ENCODE assay signal across 7 cellular contexts in the genomic region with DNA sequence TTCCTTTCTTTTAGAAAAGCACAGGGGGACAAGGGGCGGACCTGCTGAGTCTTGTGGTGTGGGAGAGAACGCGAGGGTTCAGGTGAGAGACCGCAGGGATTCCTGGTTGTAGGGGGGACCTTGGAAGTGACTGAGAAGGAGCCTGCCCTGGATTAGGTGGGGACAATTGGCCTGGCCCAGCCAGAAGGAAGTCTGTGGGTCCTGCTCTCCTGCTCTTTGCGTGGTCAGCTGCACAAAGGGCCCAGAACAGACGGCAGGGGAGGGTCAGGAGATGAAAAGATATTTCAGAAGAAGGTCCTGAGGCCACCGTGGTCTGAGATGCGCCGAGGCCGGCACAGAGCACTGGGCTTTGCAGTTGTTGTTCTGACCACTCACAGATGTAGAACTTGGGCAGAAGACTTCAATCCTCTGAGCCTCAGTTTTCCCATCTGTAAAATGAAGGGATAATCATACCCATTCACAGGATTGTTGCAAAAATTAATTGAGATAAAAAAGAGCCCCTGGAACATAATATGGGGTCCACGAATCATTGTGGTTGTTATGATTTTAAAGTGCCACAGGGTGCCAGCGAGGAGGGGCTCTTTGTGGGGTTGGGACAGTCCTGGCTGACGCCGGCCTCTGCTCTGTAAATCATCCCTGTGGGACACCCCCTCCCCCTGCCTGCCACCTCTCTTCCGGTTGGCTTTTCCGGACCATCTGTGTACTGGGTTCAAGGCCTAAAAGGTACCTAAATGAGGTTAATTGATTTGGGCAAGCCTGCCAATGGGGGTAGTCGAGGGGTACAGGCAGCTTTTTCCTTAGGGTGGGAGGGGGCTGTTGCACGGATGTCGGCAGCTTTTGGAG. TPM values are rescaled to one million over a fixed set of nuclear protein-coding genes. Genes with fewer than 3 reads are reported as not detected.
DNase-seq lines count a peak whose midpoint lies in the region; ATAC-seq and TF ChIP-seq lines count a peak whose summit lies in the region.

No MANE protein-coding gene starts in this region.

- no peak overlapping the region for H3K9ac ChIP-seq in HCT116 (ENCODE audit: low read length)

- peak overlapping the region; percentile 86 for H3K4me2 ChIP-seq in HCT116 (ENCODE audit: low read length)

- H3K9me2 ChIP-seq in HCT116 (ENCODE audit: insufficient read depth), result no peaks in the 10 kb centered on the region

- H3K27ac ChIP-seq in HCT116 (ENCODE audit: low read depth, low read length) (no peak overlapping the region), spleen (peak overlapping the region in 5 of 8 donors; percentile 35 to 92 (median 91))

- H3K4me1 ChIP-seq in HCT116 (ENCODE audit: control insufficient read depth in 1 of 2, insufficient read depth in 2 of 2, low read length in 2 of 2), result peaks cover 51 to 70% of the 10 kb centered on the region in 2 experiments
- H3K4me1 ChIP-seq in spleen, result peaks cover 35 to 94% (median 93%) of the 10 kb centered on the region in 6 donors

- CTCF ChIA-PET in HCT116 (lab: Charles Lee), result no interaction called here

- no TSS peak for BruUV-seq in HCT116 (replicated peaks; lab: Mats Ljungman, UMichigan)

- no peaks in the 10 kb centered on the region for H4K20me1 ChIP-seq in HCT116 (ENCODE audit: insufficient read depth)

- H3K27me3 ChIP-seq in HCT116 (ENCODE audit: insufficient read depth, low read length), result no peaks in the 10 kb centered on the region
- no peaks in the 10 kb centered on the region for H3K27me3 ChIP-seq in spleen (replicated peaks in 1 of 7)

- TF ChIP-seq POLR2A in HCT116 (IDR thresholded peaks at IDR 0.05; ENCODE audit: borderline replicate concordance, extremely low read depth, insufficient read depth, insufficient read length) (no peak), spleen (IDR thresholded peaks at IDR 0.05) (no peak)

- H3K36me3 ChIP-seq in HCT116 (ENCODE audit: control insufficient read depth in 1 of 2, insufficient read depth in 2 of 2, low read length in 2 of 2), result no peaks in the 10 kb centered on the region
- no peaks in the 10 kb centered on the region for H3K36me3 ChIP-seq in spleen

- RAD21 ChIA-PET in HCT116 (lab: Charles Lee; ENCODE audit: low non-redundant PET in 1 of 2, low total read pairs in 2 of 2, uncharacterized antibody in 2 of 2, unreplicated experiment in 2 of 2), result no interaction called here

- intact Hi-C loops in HCT116 (cut with micrococcal nuclease), result no loop called here
- intact Hi-C loops in spleen (cut with DNase I; ENCODE audit: low total_unique reads), result no loop called here

- ATAC-seq in HCT116 (no peak), HG03135 (IDR thresholded peaks at IDR 0.05; ENCODE audit: unreplicated experiment) (no peak), HG03457 (IDR thresholded peaks at IDR 0.05; ENCODE audit: unreplicated experiment) (no peak), GM21367 (IDR thresholded peaks at IDR 0.05; ENCODE audit: unreplicated experiment) (no peak)

- 30 to 46% (median 42%) methylated on average over 16 to 19 of the region's 19 CpGs for WGBS in spleen, 5 donors

- H3K9me3 ChIP-seq in HCT116 (ENCODE audit: control insufficient read depth in 1 of 2, insufficient read depth in 1 of 2, low read depth in 1 of 2, low read length in 2 of 2) (no peaks in the 10 kb centered on the region), spleen (no peaks in the 10 kb centered on the region)

- peaks cover 21% of the 10 kb centered on the region for H3K79me2 ChIP-seq in HCT116 (ENCODE audit: insufficient read depth, low read length)

- DNase-seq in HCT116 (ENCODE audit: low read depth, low spot score) (no peak), foreskin fibroblast (peak in 1 of 2 donors; percentile 8), spleen (no peak)

- H3K4me3 ChIP-seq in HCT116 (replicated peaks in 1 of 2; ENCODE audit: low read depth in 1 of 2, low read length in 2 of 2) (peak overlapping the region in 1 of 2 experiments; percentile 78; a peak in 1 of 4 replicates), WI38 (ENCODE audit: low read depth, low read length) (peak overlapping the region; percentile 90), foreskin fibroblast (ENCODE audit: low read depth in 1 of 2, low read length in 2 of 2) (peak overlapping the region; percentile 70 to 92), spleen (peak overlapping the region in 6 of 8 donors; percentile 66 to 89 (median 81))

- no peak overlapping the region for H2AFZ ChIP-seq in HCT116 (ENCODE audit: low read depth, low read length, poor library complexity, severe bottlenecking)

- TF ChIP-seq RAD21 in HCT116 (IDR thresholded peaks at IDR 0.05; ENCODE audit: low read depth), result no peak

- POLR2A ChIA-PET in HCT116 (lab: Charles Lee), result no interaction called here

- no peak for TF ChIP-seq CTCF in HCT116 (IDR thresholded peaks at IDR 0.05 in 2 of 3, conservative IDR thresholded peaks at IDR 0.05 in 1 of 3; ENCODE audit: borderline replicate concordance in 1 of 3, insufficient read depth in 1 of 3, low read depth in 2 of 3, low read length in 2 of 3)
- TF ChIP-seq CTCF in WI38 (IDR thresholded peaks at IDR 0.05; ENCODE audit: low read depth, low read length), result no peak
- TF ChIP-seq CTCF in foreskin fibroblast (IDR thresholded peaks at IDR 0.05; ENCODE audit: low read depth, low read length), result no peak
- no peak for TF ChIP-seq CTCF in spleen (IDR thresholded peaks at IDR 0.05 in 8 of 11, conservative IDR thresholded peaks at IDR 0.05 in 3 of 11)

TF ChIP-seq in HCT116, 20 proteins besides CTCF, POLR2A, EP300 and RAD21:
- TF ChIP-seq ZFX (IDR thresholded peaks at IDR 0.05) (no peak), CEBPB (IDR thresholded peaks at IDR 0.05; ENCODE audit: low read depth) (no peak), YY1 (IDR thresholded peaks at IDR 0.05; ENCODE audit: extremely low read depth, insufficient replicate concordance, low read depth, low read length) (no peak), POLR2AphosphoS5 (IDR thresholded peaks at IDR 0.05; ENCODE audit: low read depth, low read length) (no peak), ELF1 (IDR thresholded peaks at IDR 0.05; ENCODE audit: borderline replicate concordance, low read depth) (no peak), EZH2phosphoT487 (IDR thresholded peaks at IDR 0.05; ENCODE audit: borderline replicate concordance) (no peak), ZNF274 (IDR thresholded peaks at IDR 0.05; ENCODE audit: low read depth, low read length) (no peak), SRF (IDR thresholded peaks at IDR 0.05; ENCODE audit: low read depth) (no peak), SP1 (IDR thresholded peaks at IDR 0.05; ENCODE audit: low read depth) (no peak), FOSL1 (IDR thresholded peaks at IDR 0.05; ENCODE audit: low read depth) (no peak), SIN3A (IDR thresholded peaks at IDR 0.05; ENCODE audit: low read depth) (no peak), EGR1 (IDR thresholded peaks at IDR 0.05; ENCODE audit: low read depth) (no peak), TCF7L2 (IDR thresholded peaks at IDR 0.05; ENCODE audit: borderline replicate concordance, extremely low read depth, insufficient read depth, insufficient read length) (no peak), CBX3 (IDR thresholded peaks at IDR 0.05; ENCODE audit: low read depth) (no peak)
- TF ChIP-seq, protein P1, sequence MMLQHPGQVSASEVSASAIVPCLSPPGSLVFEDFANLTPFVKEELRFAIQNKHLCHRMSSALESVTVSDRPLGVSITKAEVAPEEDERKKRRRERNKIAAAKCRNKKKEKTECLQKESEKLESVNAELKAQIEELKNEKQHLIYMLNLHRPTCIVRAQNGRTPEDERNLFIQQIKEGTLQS (IDR thresholded peaks at IDR 0.05), result no peak
- TF ChIP-seq, protein P2, sequence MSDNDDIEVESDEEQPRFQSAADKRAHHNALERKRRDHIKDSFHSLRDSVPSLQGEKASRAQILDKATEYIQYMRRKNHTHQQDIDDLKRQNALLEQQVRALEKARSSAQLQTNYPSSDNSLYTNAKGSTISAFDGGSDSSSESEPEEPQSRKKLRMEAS (IDR thresholded peaks at IDR 0.05), result no peak
- TF ChIP-seq, protein P3, sequence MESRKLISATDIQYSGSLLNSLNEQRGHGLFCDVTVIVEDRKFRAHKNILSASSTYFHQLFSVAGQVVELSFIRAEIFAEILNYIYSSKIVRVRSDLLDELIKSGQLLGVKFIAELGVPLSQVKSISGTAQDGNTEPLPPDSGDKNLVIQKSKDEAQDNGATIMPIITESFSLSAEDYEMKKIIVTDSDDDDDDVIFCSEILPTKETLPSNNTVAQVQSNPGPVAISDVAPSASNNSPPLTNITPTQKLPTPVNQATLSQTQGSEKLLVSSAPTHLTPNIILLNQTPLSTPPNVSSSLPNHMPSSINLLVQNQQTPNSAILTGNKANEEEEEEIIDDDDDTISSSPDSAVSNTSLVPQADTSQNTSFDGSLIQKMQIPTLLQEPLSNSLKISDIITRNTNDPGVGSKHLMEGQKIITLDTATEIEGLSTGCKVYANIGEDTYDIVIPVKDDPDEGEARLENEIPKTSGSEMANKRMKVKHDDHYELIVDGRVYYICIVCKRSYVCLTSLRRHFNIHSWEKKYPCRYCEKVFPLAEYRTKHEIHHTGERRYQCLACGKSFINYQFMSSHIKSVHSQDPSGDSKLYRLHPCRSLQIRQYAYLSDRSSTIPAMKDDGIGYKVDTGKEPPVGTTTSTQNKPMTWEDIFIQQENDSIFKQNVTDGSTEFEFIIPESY (IDR thresholded peaks at IDR 0.05; ENCODE audit: extremely low read depth, insufficient replicate concordance, low read length), result no peak

RNA-seq across cellular contexts. Expression of a gene that starts 1.8 kb away (rescaled TPM):
- total RNA-seq in HCT116 (2021; ENCODE audit: unreplicated experiment) (16.7 TPM), spleen (10 to 100 TPM; 27.3 to 55.7 (median 47.6) TPM)
- polyA plus RNA-seq in HCT116 (2012), result 7.7 and 9.4 TPM in 2 replicates
- 10 to 100 TPM; 12.3 to 16.1 (median 15.4) TPM for polyA plus RNA-seq in spleen
